12 cellular contexts compared by ENCODE assay signal in genomic region chr16:87864331-87864989, GRCh38. TPM values are rescaled to one million over a fixed set of nuclear protein-coding genes. Genes with fewer than 3 reads are reported as not detected.
DNase-seq lines count a peak whose midpoint lies in the region; ATAC-seq and TF ChIP-seq lines count a peak whose summit lies in the region.
"Had no signal": no experiment of that assay in that cellular context is flagged by ENCODE, and none has a peak within 500 bp of the region (broad histone marks: within the 10 kb centered on the region; RNA-seq: fewer than 3 reads in every experiment).

No MANE protein-coding gene starts in this region.

- DNase-seq in NCI-H1092 treated with DMSO at 0.1 percent for 48 hours (lab: John Stamatoyannopoulos, UW): peak; percentile 14
- DNase-seq in NCI-H1092 (lab: John Stamatoyannopoulos, UW): no peak
- peak; percentile 30 for DNase-seq in LHCN-M2 (ENCODE audit: low read depth)
- DNase-seq in activated naive CD8-positive, alpha-beta T cell treated with anti-CD3 and anti-CD28 coated beads, Interleukin-2, amount 50 U/mL, for 24 hours: no peak
- no peak for DNase-seq in neural crest cell (ENCODE audit: low read depth, low spot score)
- DNase-seq in vagina (ENCODE audit: extremely low spot score in 2 of 2): no peak
- no peak for DNase-seq in activated effector memory CD4-positive, alpha-beta T cell treated with Interleukin-2 at 50 U/mL for 16 hours
- DNase-seq in DMS79 (lab: John Stamatoyannopoulos, UW): no peak
- DNase-seq: heart left ventricle; NCI-H510A; stimulated activated CD4-positive, alpha-beta T cell treated with anti-CD3 and anti-CD28 coated beads, Interleukin-4, amount 100 ng/mL, for 1 hour; upper lobe of left lung had no signal

- intact Hi-C loops in vagina (cut with DNase I): no loop called here

- no peaks in the 10 kb centered on the region for H3K27me3 ChIP-seq in vagina
- H3K27me3 ChIP-seq: heart left ventricle, upper lobe of left lung had no signal

- no peak overlapping the region for H3K27ac ChIP-seq in vagina

- H3K4me1 Mint-ChIP-seq in activated naive CD8-positive, alpha-beta T cell treated with anti-CD3 and anti-CD28 coated beads, Interleukin-2, amount 50 U/mL, for 24 hours: peaks cover 59% of the 10 kb centered on the region
- H3K4me1 Mint-ChIP-seq in neural crest cell: peaks cover 38% of the 10 kb centered on the region

- ATAC-seq in activated naive CD8-positive, alpha-beta T cell treated with anti-CD3 and anti-CD28 coated beads, Interleukin-2, amount 50 U/mL, for 24 hours: no peak
- ATAC-seq: heart left ventricle had no signal

- no peaks in the 10 kb centered on the region for H3K9me3 ChIP-seq in vagina
- H3K9me3 ChIP-seq: heart left ventricle had no signal

- peak overlapping the region; percentile 100 for H3K27ac Mint-ChIP-seq in activated naive CD8-positive, alpha-beta T cell treated with anti-CD3 and anti-CD28 coated beads, Interleukin-2, amount 50 U/mL, for 24 hours
- H3K27ac Mint-ChIP-seq in neural crest cell (ENCODE audit: unreplicated experiment): no peak overlapping the region

- peaks cover 72% of the 10 kb centered on the region for H3K36me3 Mint-ChIP-seq in activated naive CD8-positive, alpha-beta T cell treated with anti-CD3 and anti-CD28 coated beads, Interleukin-2, amount 50 U/mL, for 24 hours (ENCODE audit: low read depth)
- no peaks in the 10 kb centered on the region for H3K36me3 Mint-ChIP-seq in neural crest cell (ENCODE audit: low read depth)

- H3K9me3 Mint-ChIP-seq in activated naive CD8-positive, alpha-beta T cell treated with anti-CD3 and anti-CD28 coated beads, Interleukin-2, amount 50 U/mL, for 24 hours: no peaks in the 10 kb centered on the region
- no peaks in the 10 kb centered on the region for H3K9me3 Mint-ChIP-seq in neural crest cell

- H3K4me3 Mint-ChIP-seq in activated naive CD8-positive, alpha-beta T cell treated with anti-CD3 and anti-CD28 coated beads, Interleukin-2, amount 50 U/mL, for 24 hours: peak overlapping the region; percentile 99
- H3K4me3 Mint-ChIP-seq in neural crest cell: peak overlapping the region; percentile 23

- H3K36me3 ChIP-seq in vagina: no peaks in the 10 kb centered on the region
- H3K36me3 ChIP-seq: heart left ventricle, upper lobe of left lung had no signal

- H3K4me3 ChIP-seq in vagina: no peak overlapping the region
- H3K4me3 ChIP-seq: heart left ventricle, upper lobe of left lung had no signal

- TF ChIP-seq CTCF in neural crest cell (conservative IDR thresholded peaks at IDR 0.05) (no peak), vagina (IDR thresholded peaks at IDR 0.05) (no peak)

- H3K27me3 Mint-ChIP-seq in activated naive CD8-positive, alpha-beta T cell treated with anti-CD3 and anti-CD28 coated beads, Interleukin-2, amount 50 U/mL, for 24 hours: peaks cover 5% of the 10 kb centered on the region
- H3K27me3 Mint-ChIP-seq in neural crest cell (ENCODE audit: low read depth): peaks cover 25% of the 10 kb centered on the region

- TF ChIP-seq POLR2A in vagina (IDR thresholded peaks at IDR 0.05): no peak

- peaks cover 26% of the 10 kb centered on the region for H3K4me1 ChIP-seq in vagina

RNA-seq across cellular contexts. Expression of gene SLC7A5, which starts 4.8 kb away (rescaled TPM):
- 21.9 and 24.5 TPM in 2 replicates for total RNA-seq in LHCN-M2 (2014; rRNA removed)
- polyA plus RNA-seq in LHCN-M2 (2012): 248 TPM
- 40.5 and 41.6 TPM in 2 replicates for total RNA-seq in neural crest cell
- 22.8 TPM for total RNA-seq in vagina

Comparison
In these comparisons a context has a peak if more than half of its experiments do, and no peak if none do; other contexts are left out.
1. DNase-seq: peak in NCI-H1092 treated with DMSO at 0.1 percent for 48 hours (single experiment) and LHCN-M2 (single experiment); none in NCI-H1092 (single experiment), activated naive CD8-positive, alpha-beta T cell treated with anti-CD3 and anti-CD28 coated beads, Interleukin-2, amount 50 U/mL, for 24 hours (single experiment), neural crest cell (single experiment), vagina (0 of 2), activated effector memory CD4-positive, alpha-beta T cell treated with Interleukin-2 at 50 U/mL for 16 hours (single experiment) and DMS79 (single experiment).